Comparison of ENCODE assay signal across 33 cellular contexts in the genomic region with DNA sequence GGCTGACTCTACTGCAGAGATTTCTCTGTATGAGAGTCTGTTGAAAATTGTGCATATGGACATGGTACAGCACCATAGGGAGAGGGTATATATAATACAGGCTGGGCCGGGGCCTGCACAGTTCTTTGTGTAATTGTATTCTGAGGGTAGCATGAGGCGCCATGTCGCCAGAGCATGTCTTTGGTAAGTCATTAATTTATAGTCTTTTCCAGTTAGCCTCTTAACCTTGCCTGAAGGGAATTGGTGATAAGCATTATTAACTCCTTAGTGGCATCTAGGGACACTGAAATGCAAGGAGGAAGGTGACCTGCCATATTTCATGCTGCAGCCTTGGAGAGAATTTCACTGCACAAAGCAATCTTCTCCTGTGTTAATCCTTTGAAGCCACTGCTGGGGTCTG.
"Had no signal": no experiment of that assay in that cellular context is flagged by ENCODE, and none has a peak within 500 bp of the region (broad histone marks: within the 10 kb centered on the region; RNA-seq: fewer than 3 reads in every experiment).

No MANE protein-coding gene starts in this region.

- DNase-seq: activated B cell treated with CpG ODN at 0.5 μM for 24 hours; activated CD4-positive, alpha-beta T cell treated with anti-CD3 and anti-CD28 coated beads for 48 hours; activated CD4-positive, alpha-beta T cell treated with anti-CD3 and anti-CD28 coated beads, Interleukin-2, amount 50 U/mL, for 1 hour; activated CD4-positive, alpha-beta T cell treated with anti-CD3 and anti-CD28 coated beads, Interleukin-2, amount 50 U/mL, for 48 hours; activated CD8-positive, alpha-beta memory T cell treated with anti-CD3 and anti-CD28 coated beads, Interleukin-2, amount 50 U/mL, for 48 hours; activated gamma-delta T cell; activated naive CD4-positive, alpha-beta T cell; activated naive CD4-positive, alpha-beta T cell treated with anti-CD3 and anti-CD28 coated beads, Interleukin-2, amount 10 ng/mL, durations not matched to agents 7 days and 5 days; activated naive CD8-positive, alpha-beta T cell treated with anti-CD3 and anti-CD28 coated beads for 36 hours; activated naive CD8-positive, alpha-beta T cell treated with anti-CD3 and anti-CD28 coated beads, Interleukin-2, amount 50 U/mL, for 24 hours; activated T-cell treated with anti-CD3 and anti-CD28 coated beads for 4 hours; activated T-cell treated with anti-CD3 and anti-CD28 coated beads, Interleukin-2, amount 50 U/mL, for 24 hours; activated T-cell treated with anti-CD3 and anti-CD28 coated beads, Interleukin-2, amount 50 U/mL, for 72 hours; adrenal gland; amygdala; aorta; body of pancreas; caudate nucleus; cortex of kidney; dermis blood vessel endothelial cell; effector CD4-positive, alpha-beta T cell; effector memory CD8-positive, alpha-beta T cell; erythroblast; foreskin keratinocyte; gastrocnemius medialis; glutamatergic neuron; heart left ventricle; T-helper 1 cell; T-helper 17 cell; T1000 had no signal

- ATAC-seq: activated CD4-positive, CD25-positive, alpha-beta regulatory T cell treated with anti-CD3 and anti-CD28 coated beads, Interleukin-2, amount 50 U/mL, for 24 hours; activated naive CD8-positive, alpha-beta T cell treated with anti-CD3 and anti-CD28 coated beads, Interleukin-2, amount 50 U/mL, for 24 hours; activated T-cell treated with anti-CD3 and anti-CD28 coated beads, Interleukin-2, amount 50 U/mL, for 72 hours; body of pancreas; effector memory CD8-positive, alpha-beta T cell; foreskin keratinocyte; gastrocnemius medialis; heart left ventricle; T-helper 17 cell had no signal

- H3K27ac Mint-ChIP-seq: activated B cell treated with CpG ODN at 0.5 μM for 24 hours; activated naive CD4-positive, alpha-beta T cell treated with anti-CD3 and anti-CD28 coated beads, Interleukin-2, amount 10 ng/mL, durations not matched to agents 7 days and 5 days; activated naive CD8-positive, alpha-beta T cell treated with anti-CD3 and anti-CD28 coated beads for 36 hours; activated naive CD8-positive, alpha-beta T cell treated with anti-CD3 and anti-CD28 coated beads, Interleukin-2, amount 50 U/mL, for 24 hours; activated T-cell treated with anti-CD3 and anti-CD28 coated beads, Interleukin-2, amount 50 U/mL, for 24 hours; activated T-cell treated with anti-CD3 and anti-CD28 coated beads, Interleukin-2, amount 50 U/mL, for 72 hours; effector memory CD8-positive, alpha-beta T cell; T-helper 17 cell; T-helper 2 cell treated with Interferon-gamma antibody and Interleukin-4, amounts not matched to agents 5 μg/mL and 100 μg/mL, for 36 hours had no signal

- H3K36me3 ChIP-seq: adrenal gland, esophagus muscularis mucosa, gastrocnemius medialis, heart left ventricle had no signal

- H3K4me3 ChIP-seq: adrenal gland, body of pancreas, esophagus muscularis mucosa, gastrocnemius medialis, heart left ventricle had no signal

- H3K9me3 ChIP-seq: adrenal gland, body of pancreas, esophagus muscularis mucosa, gastrocnemius medialis had no signal

- H3K27ac ChIP-seq: adrenal gland, body of pancreas, esophagus muscularis mucosa, foreskin keratinocyte, gastrocnemius medialis, heart left ventricle had no signal

- H3K36me3 Mint-ChIP-seq: activated naive CD4-positive, alpha-beta T cell treated with anti-CD3 and anti-CD28 coated beads, Interleukin-2, amount 10 ng/mL, durations not matched to agents 7 days and 5 days; activated naive CD8-positive, alpha-beta T cell treated with anti-CD3 and anti-CD28 coated beads for 36 hours had no signal

- H3K27me3 Mint-ChIP-seq: activated B cell treated with CpG ODN at 0.5 μM for 24 hours; activated naive CD4-positive, alpha-beta T cell treated with anti-CD3 and anti-CD28 coated beads, Interleukin-2, amount 10 ng/mL, durations not matched to agents 7 days and 5 days; activated naive CD8-positive, alpha-beta T cell treated with anti-CD3 and anti-CD28 coated beads for 36 hours; activated naive CD8-positive, alpha-beta T cell treated with anti-CD3 and anti-CD28 coated beads, Interleukin-2, amount 50 U/mL, for 24 hours; activated T-cell treated with anti-CD3 and anti-CD28 coated beads, Interleukin-2, amount 50 U/mL, for 24 hours; effector memory CD8-positive, alpha-beta T cell; T-helper 17 cell had no signal

- H3K4me3 Mint-ChIP-seq: activated B cell treated with CpG ODN at 0.5 μM for 24 hours; activated naive CD4-positive, alpha-beta T cell treated with anti-CD3 and anti-CD28 coated beads, Interleukin-2, amount 10 ng/mL, durations not matched to agents 7 days and 5 days; activated naive CD8-positive, alpha-beta T cell treated with anti-CD3 and anti-CD28 coated beads for 36 hours; activated naive CD8-positive, alpha-beta T cell treated with anti-CD3 and anti-CD28 coated beads, Interleukin-2, amount 50 U/mL, for 24 hours; activated T-cell treated with anti-CD3 and anti-CD28 coated beads, Interleukin-2, amount 50 U/mL, for 24 hours; activated T-cell treated with anti-CD3 and anti-CD28 coated beads, Interleukin-2, amount 50 U/mL, for 72 hours; effector memory CD8-positive, alpha-beta T cell; T-helper 17 cell; T-helper 2 cell treated with Interferon-gamma antibody and Interleukin-4, amounts not matched to agents 5 μg/mL and 100 μg/mL, for 36 hours had no signal

- H3K4me1 ChIP-seq: adrenal gland, body of pancreas, esophagus muscularis mucosa, foreskin keratinocyte, gastrocnemius medialis, heart left ventricle had no signal

- H3K9me3 Mint-ChIP-seq: activated naive CD4-positive, alpha-beta T cell treated with anti-CD3 and anti-CD28 coated beads, Interleukin-2, amount 10 ng/mL, durations not matched to agents 7 days and 5 days; activated naive CD8-positive, alpha-beta T cell treated with anti-CD3 and anti-CD28 coated beads for 36 hours; activated naive CD8-positive, alpha-beta T cell treated with anti-CD3 and anti-CD28 coated beads, Interleukin-2, amount 50 U/mL, for 24 hours; activated T-cell treated with anti-CD3 and anti-CD28 coated beads, Interleukin-2, amount 50 U/mL, for 24 hours had no signal

- H3K4me1 Mint-ChIP-seq: activated B cell treated with CpG ODN at 0.5 μM for 24 hours; activated naive CD4-positive, alpha-beta T cell treated with anti-CD3 and anti-CD28 coated beads, Interleukin-2, amount 10 ng/mL, durations not matched to agents 7 days and 5 days; activated naive CD8-positive, alpha-beta T cell treated with anti-CD3 and anti-CD28 coated beads for 36 hours; activated naive CD8-positive, alpha-beta T cell treated with anti-CD3 and anti-CD28 coated beads, Interleukin-2, amount 50 U/mL, for 24 hours; T-helper 17 cell had no signal

- H3K27me3 ChIP-seq: adrenal gland, body of pancreas, esophagus muscularis mucosa, foreskin keratinocyte, gastrocnemius medialis, heart left ventricle had no signal
